Comparison of ENCODE assay signal across 18 cellular contexts in the genomic region with DNA sequence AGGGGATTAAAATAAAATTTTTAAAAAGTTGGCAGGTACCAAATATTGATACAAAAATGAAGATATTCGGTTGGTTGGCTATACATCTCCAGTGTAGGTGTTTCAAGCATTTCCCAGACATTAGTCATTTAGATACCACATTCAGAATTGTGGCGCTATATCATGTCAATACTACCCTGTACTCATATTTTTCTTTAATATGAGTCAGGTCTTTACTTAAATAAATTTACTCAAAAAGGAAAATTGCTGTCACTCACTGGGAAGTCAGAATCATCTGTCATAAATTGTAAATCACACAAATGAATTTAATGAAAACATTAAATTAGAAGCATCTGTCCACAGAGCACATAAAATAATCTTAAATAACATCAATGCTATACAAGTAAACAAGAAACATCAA.
DNase-seq lines count a peak whose midpoint lies in the region; ATAC-seq and TF ChIP-seq lines count a peak whose summit lies in the region.
"Had no signal": no experiment of that assay in that cellular context is flagged by ENCODE, and none has a peak within 500 bp of the region (broad histone marks: within the 10 kb centered on the region; RNA-seq: fewer than 3 reads in every experiment).

No MANE protein-coding gene starts in this region.

- H3K4me2 ChIP-seq in IMR-90 (ENCODE audit: low read depth, low read length): no peak overlapping the region

- H2AK5ac ChIP-seq in IMR-90 (ENCODE audit: low read depth, low read length): no peak overlapping the region

- H3K4ac ChIP-seq in IMR-90 (ENCODE audit: low read depth, low read length): no peak overlapping the region

- H3K4me1 Mint-ChIP-seq in activated CD4-positive, alpha-beta T cell treated with anti-CD3 and anti-CD28 coated beads, Interleukin-2, amount 10 ng/mL, durations not matched to agents 24 days and 14 days: peaks cover 25% of the 10 kb centered on the region
- peaks cover 23% of the 10 kb centered on the region for H3K4me1 Mint-ChIP-seq in activated T-helper 17 cell treated with anti-CD3 and anti-CD28 coated beads, Interleukin-2, amount 50 U/mL, for 72 hours
- H3K4me1 Mint-ChIP-seq in immature natural killer cell: peaks cover 21 to 33% of the 10 kb centered on the region in 2 donors

- dilution Hi-C loops in IMR-90 (cut with HindIII; ENCODE audit: low sequenced_read_pairs, unreplicated experiment): no loop called here

- H2AFZ ChIP-seq in IMR-90 (replicated peaks; ENCODE audit: low read length, poor library complexity): no peak overlapping the region

- H3K27ac ChIP-seq in IMR-90 (ENCODE audit: insufficient read depth, low read length): no peak overlapping the region
- H3K27ac ChIP-seq: colonic mucosa had no signal

- no peak overlapping the region for H3K14ac ChIP-seq in IMR-90 (replicated peaks; ENCODE audit: low read depth, low read length)

- CTCF ChIA-PET in IMR-90 (lab: Yijun Ruan, JAX): no interaction called here

- no peak overlapping the region for H3K9ac ChIP-seq in IMR-90 (ENCODE audit: low read depth, low read length)

- H2BK120ac ChIP-seq in IMR-90 (ENCODE audit: low read depth, low read length): peak overlapping the region; percentile 4; the same call in 1 of the 2 replicates

- intact Hi-C loops in activated CD4-positive, alpha-beta T cell treated with anti-CD3 and anti-CD28 coated beads, Interleukin-2, amount 10 ng/mL, durations not matched to agents 24 days and 14 days (cut with micrococcal nuclease): loop anchor here (1.0 kb wide), 2 partner anchors 97 to 135 kb away; no protein-coding TSS in a partner anchor
- intact Hi-C loops in IMR-90 (cut with micrococcal nuclease): loop anchor here (1.0 to 2.0 kb wide), 2 partner anchors 9 to 74 kb away; no protein-coding TSS in a partner anchor

- in situ Hi-C loops in IMR-90 (cut with MboI; ENCODE audit: low sequenced_read_pairs): loop anchor here (5.0 kb wide), 1 partner anchor 88 kb away; no protein-coding TSS in a partner anchor
- in situ Hi-C loops in KBM-7 (cut with MboI; ENCODE audit: low pct_unique_long_range_greater_than_20kb, low sequenced_read_pairs): no loop called here

- no peak overlapping the region for H3K18ac ChIP-seq in IMR-90 (ENCODE audit: low read depth, low read length)

- no TSS peak for BruUV-seq in IMR-90 (replicated peaks; lab: Mats Ljungman, UMichigan)

- DNase-seq in activated CD4-positive, alpha-beta T cell treated with anti-CD3 and anti-CD28 coated beads, Interleukin-2, amount 10 ng/mL, durations not matched to agents 24 days and 14 days: peak; percentile 29
- no peak for DNase-seq in activated CD4-positive, alpha-beta T cell treated with anti-CD3 and anti-CD28 coated beads, Interleukin-2, amount 50 U/mL, for 1 hour
- DNase-seq in IMR-90 (no peak), immature natural killer cell (no peak), KBM-7 (no peak), MV-4-11 (lab: John Stamatoyannopoulos, UW) (no peak)
- DNase-seq: anterior cingulate cortex, colonic mucosa, DMS79 treated with DMSO at 0.1 percent for 48 hours, mesendoderm, NCI-H2081, NCI-H524, nephron progenitor cell had no signal

- no peak overlapping the region for H2BK15ac ChIP-seq in IMR-90 (ENCODE audit: low read depth, low read length)

- H3K9me3 Mint-ChIP-seq in activated CD4-positive, alpha-beta T cell treated with anti-CD3 and anti-CD28 coated beads, Interleukin-2, amount 10 ng/mL, durations not matched to agents 24 days and 14 days: peaks cover 15% of the 10 kb centered on the region
- H3K9me3 Mint-ChIP-seq in activated T-helper 17 cell treated with anti-CD3 and anti-CD28 coated beads, Interleukin-2, amount 50 U/mL, for 72 hours: peaks cover 2% of the 10 kb centered on the region
- no peaks in the 10 kb centered on the region for H3K9me3 Mint-ChIP-seq in immature natural killer cell

- no CpG with 5 or more reads among the region's 2 CpGs for WGBS in IMR-90 (ENCODE audit: extremely low coverage in 2 of 2, insufficient read length in 1 of 2), 2 experiments

- H3K27ac Mint-ChIP-seq in activated CD4-positive, alpha-beta T cell treated with anti-CD3 and anti-CD28 coated beads, Interleukin-2, amount 10 ng/mL, durations not matched to agents 24 days and 14 days: peak overlapping the region; percentile 97
- H3K27ac Mint-ChIP-seq in activated T-helper 17 cell treated with anti-CD3 and anti-CD28 coated beads, Interleukin-2, amount 50 U/mL, for 72 hours: peak overlapping the region; percentile 99
- peak overlapping the region in 5 of 6 donors; percentile 30 to 92 (median 43) for H3K27ac Mint-ChIP-seq in immature natural killer cell
- H3K27ac Mint-ChIP-seq: IgD-negative memory B cell, nephron progenitor cell had no signal

- TF ChIP-seq CTCF in IMR-90 (conservative IDR thresholded peaks at IDR 0.05; ENCODE audit: low read depth, low read length): no peak

- no peaks in the 10 kb centered on the region for H3K27me3 ChIP-seq in IMR-90 (ENCODE audit: control insufficient read depth, insufficient read depth, low read length)
- H3K27me3 ChIP-seq: colonic mucosa had no signal

- TF ChIP-seq POLR2A in IMR-90 (IDR thresholded peaks at IDR 0.05; ENCODE audit: low read depth, low read length): no peak

- H3K9me1 ChIP-seq in IMR-90 (ENCODE audit: insufficient read depth, low read length): peaks cover 8% of the 10 kb centered on the region; the same call in 1 of the 2 replicates

- no peak overlapping the region for H4K91ac ChIP-seq in IMR-90 (ENCODE audit: insufficient read depth, low read depth, low read length)

- TF ChIP-seq RAD21 in IMR-90 (IDR thresholded peaks at IDR 0.05; ENCODE audit: low read length): no peak

- POLR2A ChIA-PET in IMR-90 (lab: Charles Lee; ENCODE audit: unreplicated experiment): interaction anchor here (0.6 kb wide), 1 partner anchor 56 kb away, joined by 3 read pairs; no protein-coding TSS in a partner anchor

- H3K36me3 Mint-ChIP-seq in activated CD4-positive, alpha-beta T cell treated with anti-CD3 and anti-CD28 coated beads, Interleukin-2, amount 10 ng/mL, durations not matched to agents 24 days and 14 days (ENCODE audit: low read depth): peaks cover 7% of the 10 kb centered on the region
- peaks cover 6% of the 10 kb centered on the region for H3K36me3 Mint-ChIP-seq in activated T-helper 17 cell treated with anti-CD3 and anti-CD28 coated beads, Interleukin-2, amount 50 U/mL, for 72 hours (ENCODE audit: low read depth)
- H3K36me3 Mint-ChIP-seq in immature natural killer cell: no peaks in the 10 kb centered on the region
- H3K36me3 Mint-ChIP-seq: CD14-positive monocyte, IgD-negative memory B cell had no signal

- no peaks in the 10 kb centered on the region for H3K9me3 ChIP-seq in IMR-90 (ENCODE audit: control insufficient read depth, insufficient read depth, low read length)
- H3K9me3 ChIP-seq: colonic mucosa had no signal

- no peak overlapping the region for H3K4me3 ChIP-seq in IMR-90 (ENCODE audit: insufficient read depth, low read depth, low read length)
- H3K4me3 ChIP-seq: colonic mucosa, SK-N-MC had no signal

- H2BK5ac ChIP-seq in IMR-90 (ENCODE audit: low read depth, low read length, poor library complexity, severe bottlenecking): peak overlapping the region; percentile 98

- H3K56ac ChIP-seq in IMR-90 (ENCODE audit: extremely low read depth, insufficient read depth, low read length): no peak overlapping the region

- ATAC-seq in IMR-90 (ENCODE audit: low read depth) (no peak), GM21529 (IDR thresholded peaks at IDR 0.05; ENCODE audit: unreplicated experiment) (no peak)
- peak; percentile 67 for ATAC-seq in activated T-helper 17 cell treated with anti-CD3 and anti-CD28 coated beads, Interleukin-2, amount 50 U/mL, for 72 hours (replicated peaks)

- H3K27me3 Mint-ChIP-seq in activated CD4-positive, alpha-beta T cell treated with anti-CD3 and anti-CD28 coated beads, Interleukin-2, amount 10 ng/mL, durations not matched to agents 24 days and 14 days: peaks cover 2% of the 10 kb centered on the region
- H3K27me3 Mint-ChIP-seq in activated T-helper 17 cell treated with anti-CD3 and anti-CD28 coated beads, Interleukin-2, amount 50 U/mL, for 72 hours: no peaks in the 10 kb centered on the region
- H3K27me3 Mint-ChIP-seq in immature natural killer cell (ENCODE audit: low read depth in 3 of 3): peaks cover 5 to 6% (median 6%) of the 10 kb centered on the region in 3 donors
- H3K27me3 Mint-ChIP-seq: IgD-negative memory B cell had no signal

- peaks cover 0 to 3% of the 10 kb centered on the region in 2 experiments; a peak in 1 of 4 replicates for H3K79me1 ChIP-seq in IMR-90 (ENCODE audit: low read depth in 1 of 2, low read length in 2 of 2)

- no peak overlapping the region for H2AK9ac ChIP-seq in IMR-90 (replicated peaks; ENCODE audit: low read depth, low read length, poor library complexity)

- H3K4me3 Mint-ChIP-seq in activated CD4-positive, alpha-beta T cell treated with anti-CD3 and anti-CD28 coated beads, Interleukin-2, amount 10 ng/mL, durations not matched to agents 24 days and 14 days: peak overlapping the region; percentile 6
- H3K4me3 Mint-ChIP-seq in activated T-helper 17 cell treated with anti-CD3 and anti-CD28 coated beads, Interleukin-2, amount 50 U/mL, for 72 hours: peak overlapping the region; percentile 87
- H3K4me3 Mint-ChIP-seq in immature natural killer cell: peak overlapping the region in 1 of 5 donors; percentile 49
- H3K4me3 Mint-ChIP-seq: nephron progenitor cell had no signal

- no peaks in the 10 kb centered on the region for H4K20me1 ChIP-seq in IMR-90 (ENCODE audit: insufficient read depth, low read length)

- no peak overlapping the region for H3K23ac ChIP-seq in IMR-90 (ENCODE audit: low read depth, low read length)

- H3K36me3 ChIP-seq in IMR-90 (ENCODE audit: control insufficient read depth, insufficient read depth, low read length): no peaks in the 10 kb centered on the region
- H3K36me3 ChIP-seq: colonic mucosa had no signal

- no peak overlapping the region for H2BK20ac ChIP-seq in IMR-90 (ENCODE audit: low read depth, low read length)

- no peak overlapping the region for H4K5ac ChIP-seq in IMR-90 (ENCODE audit: low read depth, low read length)

- H4K8ac ChIP-seq in IMR-90 (ENCODE audit: low read depth in 2 of 2, low read length in 2 of 2): peak overlapping the region in 1 of 2 experiments; percentile 51; a peak in 1 of 4 replicates

- H3K4me1 ChIP-seq in IMR-90 (ENCODE audit: control insufficient read depth, insufficient read depth, low read length): peaks cover 14% of the 10 kb centered on the region
- H3K4me1 ChIP-seq: colonic mucosa had no signal

TF ChIP-seq in IMR-90, 13 proteins besides CTCF, POLR2A, EP300 and RAD21:
- TF ChIP-seq RCOR1 (IDR thresholded peaks at IDR 0.05; ENCODE audit: insufficient replicate concordance, low read length): no peak
- TF ChIP-seq MXI1 (IDR thresholded peaks at IDR 0.05; ENCODE audit: borderline replicate concordance, low read depth, low read length): no peak

Comparison
In these comparisons a context has a peak if more than half of its experiments do, and no peak if none do; other contexts are left out.
1. H3K27ac Mint-ChIP-seq: peak in every context shown above with its lines; median percentile 99 in activated T-helper 17 cell treated with anti-CD3 and anti-CD28 coated beads, Interleukin-2, amount 50 U/mL, for 72 hours; 97 in activated CD4-positive, alpha-beta T cell treated with anti-CD3 and anti-CD28 coated beads, Interleukin-2, amount 10 ng/mL, durations not matched to agents 24 days and 14 days; 43 in immature natural killer cell.